ENCODE assay signal across 17 cellular contexts in genomic region chr7:29406366-29406765, GRCh38.
"Had no signal": no experiment of that assay in that cellular context is flagged by ENCODE, and none has a peak within 500 bp of the region (broad histone marks: within the 10 kb centered on the region; RNA-seq: fewer than 3 reads in every experiment).

No MANE protein-coding gene starts in this region.

- H3K9me3 ChIP-seq: sigmoid colon, suprapubic skin, transverse colon had no signal

- H3K36me3 ChIP-seq: neural progenitor cell, sigmoid colon, suprapubic skin, transverse colon had no signal

- H2AFZ ChIP-seq: neural progenitor cell, parathyroid adenoma had no signal

- H3K27me3 ChIP-seq: neural progenitor cell, sigmoid colon, transverse colon had no signal

- H3K79me2 ChIP-seq: parathyroid adenoma had no signal

- ATAC-seq: effector memory CD8-positive, alpha-beta T cell; naive thymus-derived CD4-positive, alpha-beta T cell; stimulated activated memory B cell treated with anti-CD40 and anti-IgM and Interleukin-4, amounts not matched to agents 10 μg/mL and 1 μg/mL and 100 μg/mL, for 72 hours had no signal

- H3K4me3 ChIP-seq: neural progenitor cell, sigmoid colon, suprapubic skin, transverse colon had no signal

- H3K27ac ChIP-seq: neural progenitor cell, parathyroid adenoma, sigmoid colon, suprapubic skin, transverse colon had no signal

- H3K4me1 ChIP-seq: parathyroid adenoma, sigmoid colon, suprapubic skin had no signal

- H3K9ac ChIP-seq: neural progenitor cell, parathyroid adenoma had no signal

- FAIRE-seq: frontal cortex had no signal

- H3K4me2 ChIP-seq: neural progenitor cell had no signal

- DNase-seq: cerebellar nuclear complex; cortex of kidney; effector memory CD8-positive, alpha-beta T cell; immature natural killer cell; islet precursor cell; kidney glomerular epithelial cell; mesenchymal stem cell; naive thymus-derived CD4-positive, alpha-beta T cell; sigmoid colon; stimulated activated CD4-positive, alpha-beta T cell treated with anti-CD3 and anti-CD28 coated beads, Interleukin-2, amount 100 ng/mL, for 24 hours; stimulated activated CD4-positive, alpha-beta T cell treated with anti-CD3 and anti-CD28 coated beads, Interleukin-4, amount 100 ng/mL, for 24 hours; transverse colon had no signal
